22 cellular contexts compared by ENCODE assay signal in the genomic region with DNA sequence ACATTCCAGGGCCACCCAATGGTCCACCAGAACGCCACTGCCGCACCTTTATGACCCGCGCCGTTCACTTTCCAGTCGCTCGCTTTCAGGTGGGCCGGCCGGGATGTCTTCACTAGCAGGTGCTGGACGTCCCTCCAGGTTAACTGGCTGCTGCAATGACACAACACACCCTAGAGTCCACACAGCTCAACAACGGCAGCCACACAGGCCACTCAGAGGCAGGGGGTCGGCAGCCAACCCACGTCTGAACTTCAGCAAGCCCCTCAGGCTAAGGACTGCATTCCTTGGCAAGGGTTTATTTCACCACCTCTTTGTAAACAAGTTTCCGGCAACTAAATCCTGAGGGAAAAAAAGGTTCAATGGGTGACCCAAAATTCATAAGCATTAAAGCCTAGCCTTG.
"Had no signal": no experiment of that assay in that cellular context is flagged by ENCODE, and none has a peak within 500 bp of the region (broad histone marks: within the 10 kb centered on the region; RNA-seq: fewer than 3 reads in every experiment).

No MANE protein-coding gene starts in this region.

- H3K9me3 ChIP-seq: esophagus squamous epithelium, heart right ventricle, neutrophil, pancreas, suprapubic skin, transverse colon, vagina had no signal

- DNase-seq: cerebellar nuclear complex; cortex of kidney; effector memory CD8-positive, alpha-beta T cell; erythroblast; esophagus squamous epithelium; foreskin melanocyte; glutamatergic neuron; heart right ventricle; hippocampal formation; naive thymus-derived CD8-positive, alpha-beta T cell; pancreas; stimulated activated CD4-positive, alpha-beta T cell treated with anti-CD3 and anti-CD28 coated beads, Interleukin-15, amount 100 ng/mL, for 24 hours; stimulated activated CD4-positive, alpha-beta T cell treated with anti-CD3 and anti-CD28 coated beads, Interleukin-2, amount 100 ng/mL, for 48 hours; stimulated activated CD8-positive, alpha-beta memory T cell treated with anti-CD3 and anti-CD28 coated beads, Interleukin-4, amount 100 ng/mL, for 48 hours; stimulated activated naive CD4-positive, alpha-beta T cell; stimulated activated naive CD8-positive, alpha-beta T cell treated with anti-CD3 and anti-CD28 coated beads, Interleukin-15, amount 100 ng/mL, for 72 hours; transverse colon had no signal

- H3K4me3 ChIP-seq: esophagus squamous epithelium, heart right ventricle, pancreas, skin epidermis, suprapubic skin, transverse colon, vagina had no signal

- H3K27ac ChIP-seq: esophagus squamous epithelium, heart right ventricle, neutrophil, pancreas, skin epidermis, suprapubic skin, transverse colon, vagina had no signal

- ATAC-seq: effector memory CD8-positive, alpha-beta T cell; heart right ventricle; naive thymus-derived CD8-positive, alpha-beta T cell; pancreas; right cardiac atrium; stimulated activated naive CD8-positive, alpha-beta T cell treated with anti-CD3 and anti-CD28 coated beads, Interleukin-15, amount 100 ng/mL, for 72 hours had no signal

- H3K36me3 ChIP-seq: esophagus squamous epithelium, neutrophil, pancreas, suprapubic skin, transverse colon, vagina had no signal

- H3K4me1 ChIP-seq: esophagus squamous epithelium, heart right ventricle, transverse colon, vagina had no signal

- H3K27me3 ChIP-seq: esophagus squamous epithelium, heart right ventricle, neutrophil, pancreas, suprapubic skin, transverse colon, vagina had no signal
